ENCODE assay signal across 18 cellular contexts in genomic region chr22:31800065-31800464, GRCh38. TPM values are rescaled to one million over a fixed set of nuclear protein-coding genes. Genes with fewer than 3 reads are reported as not detected.
A peak's percentile ranks its signal among the peaks of the same experiment; 100 is the strongest.
DNase-seq lines count a peak whose midpoint lies in the region; TF ChIP-seq lines count a peak whose summit lies in the region.
"Had no signal": no experiment of that assay in that cellular context is flagged by ENCODE, and none has a peak within 500 bp of the region (broad histone marks: within the 10 kb centered on the region; RNA-seq: fewer than 3 reads in every experiment).

No MANE protein-coding gene starts in this region.

- no peaks in the 10 kb centered on the region for H3K27me3 ChIP-seq in transverse colon
- H3K27me3 ChIP-seq: body of pancreas had no signal

- DNase-seq in HPDE6-E6E7 (ENCODE audit: extremely low spot score): peak; percentile 58
- peak; percentile 64 for DNase-seq in amniotic epithelial cell (ENCODE audit: low read depth)
- peak; percentile 1 for DNase-seq in glomerular visceral epithelial cell (ENCODE audit: extremely low spot score)
- no peak for DNase-seq in T-helper 1 cell
- DNase-seq in ecto neural progenitor cell (ENCODE audit: low spot score): no peak
- DNase-seq in transverse colon: no peak
- DNase-seq in HuH-7 (ENCODE audit: low spot score): no peak
- DNase-seq: activated CD8-positive, alpha-beta memory T cell treated with anti-CD3 and anti-CD28 coated beads, Interleukin-2, amount 10 ng/mL, durations not matched to agents 7 days and 5 days; activated gamma-delta T cell treated with Interleukin-2 at 50 U/mL for 16 hours; body of pancreas; CD4-positive, CD25-positive, alpha-beta regulatory T cell; effector CD8-positive, alpha-beta T cell; glutamatergic neuron; left colon; NCI-H1092 treated with DMSO at 0.1 percent for 48 hours; NCI-H524; OCI-M1; T-cell had no signal

- in situ Hi-C loops in transverse colon (cut with MboI; ENCODE audit: low pct_ligation_motif_present in 1 of 4, low pct_unique_long_range_greater_than_20kb in 1 of 4, low sequenced_read_pairs in 3 of 4): no loop called here

- H3K36me3 ChIP-seq in transverse colon: peaks cover 0 to 76% (median 22%) of the 10 kb centered on the region in 4 donors

- no peak overlapping the region for H3K4me3 ChIP-seq in transverse colon
- H3K4me3 ChIP-seq: body of pancreas had no signal

- no peak overlapping the region for H3K27ac ChIP-seq in transverse colon
- H3K27ac ChIP-seq: body of pancreas had no signal

- intact Hi-C loops in transverse colon (cut with DNase I; ENCODE audit: low total_unique reads): no loop called here

- H3K9me3 ChIP-seq in transverse colon: no peaks in the 10 kb centered on the region
- H3K9me3 ChIP-seq: body of pancreas had no signal

- no peak for TF ChIP-seq EP300 in transverse colon (IDR thresholded peaks at IDR 0.05; ENCODE audit: low read depth)

- TF ChIP-seq CTCF in transverse colon (IDR thresholded peaks at IDR 0.05): no peak

- H3K4me1 ChIP-seq in transverse colon: no peaks in the 10 kb centered on the region
- H3K4me1 ChIP-seq: body of pancreas had no signal

- no peak for TF ChIP-seq POLR2A in transverse colon (IDR thresholded peaks at IDR 0.05)

RNA-seq across cellular contexts. Expression of gene DEPDC5, which starts 46.2 kb away (rescaled TPM):
- 10 to 100 TPM; 25.9 to 86.4 (median 45.6) TPM for total RNA-seq in transverse colon

RNA-seq across cellular contexts. Expression of gene PRR14L, which starts 50.1 kb away (rescaled TPM):
- total RNA-seq in transverse colon: 10 to 100 TPM; 37.0 to 53.7 (median 49.2) TPM

Comparison
In these comparisons a context has a peak if more than half of its experiments do, and no peak if none do; other contexts are left out.
1. DNase-seq: peak in HPDE6-E6E7 (single experiment), amniotic epithelial cell (single experiment) and glomerular visceral epithelial cell (single experiment); none in T-helper 1 cell (0 of 5), ecto neural progenitor cell (single experiment), transverse colon (single experiment) and HuH-7 (single experiment).